16 cellular contexts compared by ENCODE assay signal in the genomic region with DNA sequence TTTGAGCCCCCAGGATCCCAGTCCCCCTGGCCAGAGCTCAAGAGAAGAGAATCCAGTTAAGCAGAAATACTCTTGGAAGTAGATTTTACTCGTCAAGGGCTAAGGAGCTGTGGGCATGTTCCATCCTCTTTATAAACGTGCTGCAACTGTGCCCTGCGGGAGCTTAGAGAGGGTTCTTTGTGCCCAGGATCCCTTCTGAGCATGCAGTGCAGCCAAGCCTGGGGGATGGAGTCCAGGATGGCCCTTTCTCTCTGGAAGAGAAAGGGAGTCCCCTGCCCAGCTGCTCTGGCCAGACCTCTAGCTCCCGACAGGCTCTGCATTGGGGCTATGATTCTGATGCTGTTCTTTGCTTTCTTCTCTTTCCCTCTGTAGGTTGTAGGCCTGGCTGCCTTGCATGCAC.
"Had no signal": no experiment of that assay in that cellular context is flagged by ENCODE, and none has a peak within 500 bp of the region (broad histone marks: within the 10 kb centered on the region; RNA-seq: fewer than 3 reads in every experiment).

No MANE protein-coding gene starts in this region.

- H3K27me3 Mint-ChIP-seq: activated CD8-positive, alpha-beta memory T cell treated with anti-CD3 and anti-CD28 coated beads, Interleukin-2, amount 10 ng/mL, durations not matched to agents 7 days and 5 days; dendritic cell treated with granulocyte-macrophage colony-stimulating factor and Interleukin-4, amounts not matched to agents 40 ng/mL and 50 ng/mL, for 4 days; effector memory CD8-positive, alpha-beta T cell had no signal

- H3K4me1 ChIP-seq: sigmoid colon, SJCRH30 had no signal

- H3K27me3 ChIP-seq: sigmoid colon, SJCRH30, spleen, transverse colon had no signal

- H3K9me3 ChIP-seq: sigmoid colon, SJCRH30, spleen, transverse colon had no signal

- H3K27ac ChIP-seq: epithelial cell of prostate, sigmoid colon, SJCRH30, transverse colon had no signal

- H3K27ac Mint-ChIP-seq: dendritic cell treated with granulocyte-macrophage colony-stimulating factor and Interleukin-4, amounts not matched to agents 40 ng/mL and 50 ng/mL, for 4 days; effector memory CD8-positive, alpha-beta T cell; nephron had no signal

- H3K9me3 Mint-ChIP-seq: activated naive CD4-positive, alpha-beta T cell treated with anti-CD3 and anti-CD28 coated beads, Interleukin-2, amount 50 U/mL, for 72 hours; dendritic cell treated with granulocyte-macrophage colony-stimulating factor and Interleukin-4, amounts not matched to agents 40 ng/mL and 50 ng/mL, for 4 days; effector memory CD8-positive, alpha-beta T cell; nephron had no signal

- ATAC-seq: activated CD8-positive, alpha-beta memory T cell treated with anti-CD3 and anti-CD28 coated beads, Interleukin-2, amount 10 ng/mL, durations not matched to agents 7 days and 5 days; effector memory CD8-positive, alpha-beta T cell; left lobe of liver had no signal

- H3K4me3 Mint-ChIP-seq: activated CD8-positive, alpha-beta memory T cell treated with anti-CD3 and anti-CD28 coated beads, Interleukin-2, amount 10 ng/mL, durations not matched to agents 7 days and 5 days; dendritic cell treated with granulocyte-macrophage colony-stimulating factor and Interleukin-4, amounts not matched to agents 40 ng/mL and 50 ng/mL, for 4 days; effector memory CD8-positive, alpha-beta T cell; nephron had no signal

- H3K4me3 ChIP-seq: sigmoid colon, SJCRH30, spleen, transverse colon had no signal

- DNase-seq: activated CD4-positive, alpha-beta T cell treated with anti-CD3 and anti-CD28 coated beads, Interleukin-2, amount 50 U/mL, for 48 hours; activated CD8-positive, alpha-beta memory T cell treated with anti-CD3 and anti-CD28 coated beads, Interleukin-2, amount 10 ng/mL, durations not matched to agents 7 days and 5 days; activated effector memory CD4-positive, alpha-beta T cell treated with Interleukin-2 at 50 U/mL for 16 hours; activated T-cell treated with anti-CD3 and anti-CD28 coated beads, Interleukin-2, amount 50 U/mL, for 1 hour; effector memory CD8-positive, alpha-beta T cell; foreskin melanocyte; sigmoid colon; SJCRH30; SW 1271; transverse colon had no signal
